ENCODE assay signal across 9 cellular contexts in the genomic region with DNA sequence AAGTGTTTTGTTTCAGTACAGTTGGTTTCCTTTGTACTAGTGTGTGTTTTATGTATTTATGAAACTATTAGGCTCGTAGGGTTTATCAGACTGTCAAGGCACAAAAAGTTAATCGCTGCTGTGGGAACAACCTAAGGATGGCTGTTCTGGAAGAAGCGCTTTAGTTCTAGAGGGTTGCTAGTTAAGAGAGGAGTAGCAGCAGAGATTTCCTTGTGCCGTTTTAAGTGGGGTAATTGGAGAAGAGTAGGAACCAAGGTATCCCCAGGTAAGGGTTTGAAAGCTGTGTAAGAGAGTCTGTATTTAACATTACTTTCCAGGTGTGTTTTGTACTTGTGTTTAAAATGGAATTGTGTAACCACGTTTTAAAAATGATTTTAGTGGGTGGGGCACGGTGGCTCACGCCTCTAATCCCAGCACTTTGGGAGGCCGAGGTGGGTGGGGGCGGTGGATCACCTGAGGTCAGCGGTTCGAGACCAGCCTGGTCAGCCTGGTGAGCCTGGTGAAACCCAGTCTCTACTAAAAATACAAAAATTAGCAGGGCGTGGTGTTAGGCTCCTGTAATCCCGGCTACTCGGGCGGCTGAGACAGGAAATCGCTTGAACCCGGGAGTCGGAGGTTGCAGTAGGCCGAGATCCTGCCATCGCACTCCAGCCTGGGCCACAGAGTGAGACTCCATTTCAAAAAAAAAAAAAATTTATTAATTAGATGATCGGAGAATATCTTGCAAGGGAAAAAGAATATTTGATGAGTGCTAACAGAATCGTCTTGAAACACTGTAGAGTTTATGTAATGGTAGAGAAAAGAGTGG. TPM values are rescaled to one million over a fixed set of nuclear protein-coding genes. Genes with fewer than 3 reads are reported as not detected.
DNase-seq lines count a peak whose midpoint lies in the region; ATAC-seq and TF ChIP-seq lines count a peak whose summit lies in the region.
"Had no signal": no experiment of that assay in that cellular context is flagged by ENCODE, and none has a peak within 500 bp of the region (broad histone marks: within the 10 kb centered on the region; RNA-seq: fewer than 3 reads in every experiment).

No MANE protein-coding gene starts in this region.

- ATAC-seq in heart left ventricle = no peak
- no peak for ATAC-seq in left ventricle myocardium superior
- ATAC-seq in lower lobe of right lung = no peak
- ATAC-seq in upper lobe of right lung = no peak
- no peak for ATAC-seq in HG02938 (IDR thresholded peaks at IDR 0.05; ENCODE audit: unreplicated experiment)
- ATAC-seq in omental fat pad (ENCODE audit: low FRiP score) = no peak

- H3K4me1 ChIP-seq in heart left ventricle (peaks cover 10 to 67% (median 58%) of the 10 kb centered on the region in 12 donors), lower lobe of right lung (peaks cover 61% of the 10 kb centered on the region), upper lobe of right lung (peaks cover 43% of the 10 kb centered on the region)

- H3K27me3 ChIP-seq in heart left ventricle = no peaks in the 10 kb centered on the region
- H3K27me3 ChIP-seq in lower lobe of right lung (ENCODE audit: low read depth) = no peaks in the 10 kb centered on the region
- no peaks in the 10 kb centered on the region for H3K27me3 ChIP-seq in upper lobe of right lung

- DNase-seq in heart left ventricle = no peak
- DNase-seq in left ventricle myocardium superior = no peak
- peak; percentile 21 for DNase-seq in amniotic epithelial cell (ENCODE audit: low read depth)
- DNase-seq in lower lobe of right lung = no peak
- DNase-seq in upper lobe of right lung = no peak
- DNase-seq in omental fat pad (ENCODE audit: low spot score) = no peak
- DNase-seq in OCI-M1 (lab: John Stamatoyannopoulos, UW) = no peak
- DNase-seq: NCI-H1436 treated with DMSO at 0.1 percent for 48 hours had no signal

- intact Hi-C loops in heart left ventricle (cut with DNase I) (loop anchor here in 3 of 10 donors (10.0 kb wide), 3 partner anchors 51 to 121 kb away; no protein-coding TSS in a partner anchor), left ventricle myocardium superior (cut with micrococcal nuclease) (no loop called here), lower lobe of right lung (cut with DNase I) (no loop called here), upper lobe of right lung (cut with DNase I) (no loop called here)

- WGBS in heart left ventricle, 4 donors = 43 to 54% (median 49%) methylated on average over 22 of the region's 22 CpGs

- no peak for TF ChIP-seq CTCF in heart left ventricle (IDR thresholded peaks at IDR 0.05)
- TF ChIP-seq CTCF in lower lobe of right lung (IDR thresholded peaks at IDR 0.05) = no peak
- no peak for TF ChIP-seq CTCF in upper lobe of right lung (IDR thresholded peaks at IDR 0.05)
- no peak for TF ChIP-seq CTCF in omental fat pad (IDR thresholded peaks at IDR 0.05)

- peaks cover 0 to 19% (median 2%) of the 10 kb centered on the region in 9 donors for H3K36me3 ChIP-seq in heart left ventricle
- H3K36me3 ChIP-seq in lower lobe of right lung = peaks cover 3% of the 10 kb centered on the region
- H3K36me3 ChIP-seq in upper lobe of right lung = peaks cover 3% of the 10 kb centered on the region

- H3K27ac ChIP-seq in heart left ventricle = peak overlapping the region in 3 of 12 donors; percentile 97 to 100 (median 100)
- H3K27ac ChIP-seq in lower lobe of right lung = peak overlapping the region; percentile 100
- H3K27ac ChIP-seq in upper lobe of right lung = peak overlapping the region; percentile 99

- H3K9me3 ChIP-seq in heart left ventricle (no peaks in the 10 kb centered on the region), lower lobe of right lung (no peaks in the 10 kb centered on the region), upper lobe of right lung (no peaks in the 10 kb centered on the region)

- no peak for TF ChIP-seq POLR2A in heart left ventricle (IDR thresholded peaks at IDR 0.05)

- peak overlapping the region in 11 of 12 donors; percentile 0 to 100 (median 97) for H3K4me3 ChIP-seq in heart left ventricle
- H3K4me3 ChIP-seq in lower lobe of right lung = peak overlapping the region; percentile 90
- H3K4me3 ChIP-seq in upper lobe of right lung = peak overlapping the region; percentile 74

RNA-seq across cellular contexts. Expression of a gene that starts 2.6 kb away (rescaled TPM):
- total RNA-seq in heart left ventricle (100 to 1,000 TPM; 260 to 384 (median 328) TPM), left ventricle myocardium superior (343 TPM), lower lobe of right lung (289 TPM), upper lobe of right lung (261 TPM), omental fat pad (100 to 1,000 TPM; 302 to 390 (median 316) TPM)
- 100 to 1,000 TPM; 162 to 549 TPM for polyA plus RNA-seq in heart left ventricle
